Comparison of ENCODE assay signal across 1 cellular context in the genomic region with DNA sequence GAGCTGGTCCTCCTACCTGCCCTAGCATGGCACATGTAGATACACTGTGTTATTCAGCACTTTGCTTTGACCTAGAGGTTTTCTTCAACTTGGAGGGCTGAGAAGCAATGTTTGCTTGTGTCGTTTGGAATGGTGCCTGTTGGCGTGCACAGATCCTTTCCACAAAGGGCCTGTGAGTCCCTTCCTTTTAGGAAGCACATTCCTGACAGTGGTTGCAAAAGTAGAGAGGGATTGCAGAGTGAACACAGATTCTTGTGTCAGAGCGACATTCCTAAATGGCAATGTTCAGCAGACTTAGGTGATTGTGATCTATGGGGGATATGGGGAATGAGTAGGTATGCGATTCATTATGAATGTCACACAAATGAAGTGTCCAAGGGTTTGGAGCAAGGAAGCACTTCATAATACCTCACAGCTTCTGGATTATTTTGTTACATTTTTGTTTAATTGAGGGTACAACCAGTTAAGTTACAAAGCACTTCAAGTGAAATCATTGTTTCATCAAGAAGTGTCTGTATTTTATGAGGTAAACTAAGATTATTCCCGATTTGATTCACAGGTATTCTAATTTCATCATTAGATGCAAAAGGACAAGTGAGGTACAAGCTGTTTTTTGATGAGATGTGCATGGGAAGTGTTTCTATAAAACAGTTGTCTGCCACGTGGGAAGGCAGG.
TF ChIP-seq lines count a peak whose summit lies in the region.

No MANE protein-coding gene starts in this region.

TF ChIP-seq in HepG2, 621 proteins besides CTCF, POLR2A, EP300 and RAD21 (continued from another document and continues in another):
- TF ChIP-seq, protein P1, sequence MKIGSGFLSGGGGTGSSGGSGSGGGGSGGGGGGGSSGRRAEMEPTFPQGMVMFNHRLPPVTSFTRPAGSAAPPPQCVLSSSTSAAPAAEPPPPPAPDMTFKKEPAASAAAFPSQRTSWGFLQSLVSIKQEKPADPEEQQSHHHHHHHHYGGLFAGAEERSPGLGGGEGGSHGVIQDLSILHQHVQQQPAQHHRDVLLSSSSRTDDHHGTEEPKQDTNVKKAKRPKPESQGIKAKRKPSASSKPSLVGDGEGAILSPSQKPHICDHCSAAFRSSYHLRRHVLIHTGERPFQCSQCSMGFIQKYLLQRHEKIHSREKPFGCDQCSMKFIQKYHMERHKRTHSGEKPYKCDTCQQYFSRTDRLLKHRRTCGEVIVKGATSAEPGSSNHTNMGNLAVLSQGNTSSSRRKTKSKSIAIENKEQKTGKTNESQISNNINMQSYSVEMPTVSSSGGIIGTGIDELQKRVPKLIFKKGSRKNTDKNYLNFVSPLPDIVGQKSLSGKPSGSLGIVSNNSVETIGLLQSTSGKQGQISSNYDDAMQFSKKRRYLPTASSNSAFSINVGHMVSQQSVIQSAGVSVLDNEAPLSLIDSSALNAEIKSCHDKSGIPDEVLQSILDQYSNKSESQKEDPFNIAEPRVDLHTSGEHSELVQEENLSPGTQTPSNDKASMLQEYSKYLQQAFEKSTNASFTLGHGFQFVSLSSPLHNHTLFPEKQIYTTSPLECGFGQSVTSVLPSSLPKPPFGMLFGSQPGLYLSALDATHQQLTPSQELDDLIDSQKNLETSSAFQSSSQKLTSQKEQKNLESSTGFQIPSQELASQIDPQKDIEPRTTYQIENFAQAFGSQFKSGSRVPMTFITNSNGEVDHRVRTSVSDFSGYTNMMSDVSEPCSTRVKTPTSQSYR (CRISPR knock-in tag; IDR thresholded peaks at IDR 0.05; ENCODE audit: borderline replicate concordance): 0 out of 2 replicates have a peak, but pooled peaks have one; percentile 19
- peak; percentile 62; the same call in 1 of the 2 replicates for TF ChIP-seq TGIF2 (CRISPR knock-in tag; IDR thresholded peaks at IDR 0.05)
- TF ChIP-seq HIVEP1 (CRISPR knock-in tag; IDR thresholded peaks at IDR 0.05): no peak
- TF ChIP-seq, protein P2, sequence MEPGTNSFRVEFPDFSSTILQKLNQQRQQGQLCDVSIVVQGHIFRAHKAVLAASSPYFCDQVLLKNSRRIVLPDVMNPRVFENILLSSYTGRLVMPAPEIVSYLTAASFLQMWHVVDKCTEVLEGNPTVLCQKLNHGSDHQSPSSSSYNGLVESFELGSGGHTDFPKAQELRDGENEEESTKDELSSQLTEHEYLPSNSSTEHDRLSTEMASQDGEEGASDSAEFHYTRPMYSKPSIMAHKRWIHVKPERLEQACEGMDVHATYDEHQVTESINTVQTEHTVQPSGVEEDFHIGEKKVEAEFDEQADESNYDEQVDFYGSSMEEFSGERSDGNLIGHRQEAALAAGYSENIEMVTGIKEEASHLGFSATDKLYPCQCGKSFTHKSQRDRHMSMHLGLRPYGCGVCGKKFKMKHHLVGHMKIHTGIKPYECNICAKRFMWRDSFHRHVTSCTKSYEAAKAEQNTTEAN (CRISPR knock-in tag; conservative IDR thresholded peaks at IDR 0.05): no peak
- no peak for TF ChIP-seq ZNF557 (CRISPR knock-in tag; IDR thresholded peaks at IDR 0.05)
- TF ChIP-seq ZNF790 (CRISPR knock-in tag; IDR thresholded peaks at IDR 0.05; ENCODE audit: borderline replicate concordance): 0 out of 2 replicates have a peak, but pooled peaks have one; percentile 53
- TF ChIP-seq CEBPB (IDR thresholded peaks at IDR 0.05; ENCODE audit: borderline replicate concordance, low read depth, low read length): peak; percentile 91
- TF ChIP-seq, protein P3, sequence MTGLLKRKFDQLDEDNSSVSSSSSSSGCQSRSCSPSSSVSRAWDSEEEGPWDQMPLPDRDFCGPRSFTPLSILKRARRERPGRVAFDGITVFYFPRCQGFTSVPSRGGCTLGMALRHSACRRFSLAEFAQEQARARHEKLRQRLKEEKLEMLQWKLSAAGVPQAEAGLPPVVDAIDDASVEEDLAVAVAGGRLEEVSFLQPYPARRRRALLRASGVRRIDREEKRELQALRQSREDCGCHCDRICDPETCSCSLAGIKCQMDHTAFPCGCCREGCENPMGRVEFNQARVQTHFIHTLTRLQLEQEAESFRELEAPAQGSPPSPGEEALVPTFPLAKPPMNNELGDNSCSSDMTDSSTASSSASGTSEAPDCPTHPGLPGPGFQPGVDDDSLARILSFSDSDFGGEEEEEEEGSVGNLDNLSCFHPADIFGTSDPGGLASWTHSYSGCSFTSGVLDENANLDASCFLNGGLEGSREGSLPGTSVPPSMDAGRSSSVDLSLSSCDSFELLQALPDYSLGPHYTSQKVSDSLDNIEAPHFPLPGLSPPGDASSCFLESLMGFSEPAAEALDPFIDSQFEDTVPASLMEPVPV (CRISPR knock-in tag; IDR thresholded peaks at IDR 0.05): no peak
- TF ChIP-seq, protein P4, sequence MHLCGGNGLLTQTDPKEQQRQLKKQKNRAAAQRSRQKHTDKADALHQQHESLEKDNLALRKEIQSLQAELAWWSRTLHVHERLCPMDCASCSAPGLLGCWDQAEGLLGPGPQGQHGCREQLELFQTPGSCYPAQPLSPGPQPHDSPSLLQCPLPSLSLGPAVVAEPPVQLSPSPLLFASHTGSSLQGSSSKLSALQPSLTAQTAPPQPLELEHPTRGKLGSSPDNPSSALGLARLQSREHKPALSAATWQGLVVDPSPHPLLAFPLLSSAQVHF (CRISPR knock-in tag; IDR thresholded peaks at IDR 0.05): no peak
- TF ChIP-seq, protein P5, sequence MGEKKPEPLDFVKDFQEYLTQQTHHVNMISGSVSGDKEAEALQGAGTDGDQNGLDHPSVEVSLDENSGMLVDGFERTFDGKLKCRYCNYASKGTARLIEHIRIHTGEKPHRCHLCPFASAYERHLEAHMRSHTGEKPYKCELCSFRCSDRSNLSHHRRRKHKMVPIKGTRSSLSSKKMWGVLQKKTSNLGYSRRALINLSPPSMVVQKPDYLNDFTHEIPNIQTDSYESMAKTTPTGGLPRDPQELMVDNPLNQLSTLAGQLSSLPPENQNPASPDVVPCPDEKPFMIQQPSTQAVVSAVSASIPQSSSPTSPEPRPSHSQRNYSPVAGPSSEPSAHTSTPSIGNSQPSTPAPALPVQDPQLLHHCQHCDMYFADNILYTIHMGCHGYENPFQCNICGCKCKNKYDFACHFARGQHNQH (CRISPR knock-in tag; IDR thresholded peaks at IDR 0.05): 0 out of 2 replicates have a peak, but pooled peaks have one; percentile 15
- TF ChIP-seq, protein P6, sequence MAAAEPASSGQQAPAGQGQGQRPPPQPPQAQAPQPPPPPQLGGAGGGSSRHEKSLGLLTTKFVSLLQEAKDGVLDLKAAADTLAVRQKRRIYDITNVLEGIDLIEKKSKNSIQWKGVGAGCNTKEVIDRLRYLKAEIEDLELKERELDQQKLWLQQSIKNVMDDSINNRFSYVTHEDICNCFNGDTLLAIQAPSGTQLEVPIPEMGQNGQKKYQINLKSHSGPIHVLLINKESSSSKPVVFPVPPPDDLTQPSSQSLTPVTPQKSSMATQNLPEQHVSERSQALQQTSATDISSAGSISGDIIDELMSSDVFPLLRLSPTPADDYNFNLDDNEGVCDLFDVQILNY (CRISPR knock-in tag; conservative IDR thresholded peaks at IDR 0.05): no peak
- 0 out of 2 replicates have a peak, but pooled peaks have one; percentile 10 for TF ChIP-seq ZNF556 (CRISPR knock-in tag; IDR thresholded peaks at IDR 0.05; ENCODE audit: borderline replicate concordance)
- TF ChIP-seq, protein P7, sequence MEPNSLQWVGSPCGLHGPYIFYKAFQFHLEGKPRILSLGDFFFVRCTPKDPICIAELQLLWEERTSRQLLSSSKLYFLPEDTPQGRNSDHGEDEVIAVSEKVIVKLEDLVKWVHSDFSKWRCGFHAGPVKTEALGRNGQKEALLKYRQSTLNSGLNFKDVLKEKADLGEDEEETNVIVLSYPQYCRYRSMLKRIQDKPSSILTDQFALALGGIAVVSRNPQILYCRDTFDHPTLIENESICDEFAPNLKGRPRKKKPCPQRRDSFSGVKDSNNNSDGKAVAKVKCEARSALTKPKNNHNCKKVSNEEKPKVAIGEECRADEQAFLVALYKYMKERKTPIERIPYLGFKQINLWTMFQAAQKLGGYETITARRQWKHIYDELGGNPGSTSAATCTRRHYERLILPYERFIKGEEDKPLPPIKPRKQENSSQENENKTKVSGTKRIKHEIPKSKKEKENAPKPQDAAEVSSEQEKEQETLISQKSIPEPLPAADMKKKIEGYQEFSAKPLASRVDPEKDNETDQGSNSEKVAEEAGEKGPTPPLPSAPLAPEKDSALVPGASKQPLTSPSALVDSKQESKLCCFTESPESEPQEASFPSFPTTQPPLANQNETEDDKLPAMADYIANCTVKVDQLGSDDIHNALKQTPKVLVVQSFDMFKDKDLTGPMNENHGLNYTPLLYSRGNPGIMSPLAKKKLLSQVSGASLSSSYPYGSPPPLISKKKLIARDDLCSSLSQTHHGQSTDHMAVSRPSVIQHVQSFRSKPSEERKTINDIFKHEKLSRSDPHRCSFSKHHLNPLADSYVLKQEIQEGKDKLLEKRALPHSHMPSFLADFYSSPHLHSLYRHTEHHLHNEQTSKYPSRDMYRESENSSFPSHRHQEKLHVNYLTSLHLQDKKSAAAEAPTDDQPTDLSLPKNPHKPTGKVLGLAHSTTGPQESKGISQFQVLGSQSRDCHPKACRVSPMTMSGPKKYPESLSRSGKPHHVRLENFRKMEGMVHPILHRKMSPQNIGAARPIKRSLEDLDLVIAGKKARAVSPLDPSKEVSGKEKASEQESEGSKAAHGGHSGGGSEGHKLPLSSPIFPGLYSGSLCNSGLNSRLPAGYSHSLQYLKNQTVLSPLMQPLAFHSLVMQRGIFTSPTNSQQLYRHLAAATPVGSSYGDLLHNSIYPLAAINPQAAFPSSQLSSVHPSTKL (CRISPR knock-in tag; IDR thresholded peaks at IDR 0.05): peak; percentile 19; the same call in 1 of the 2 replicates
- no peak for TF ChIP-seq ZNF180 (CRISPR knock-in tag; IDR thresholded peaks at IDR 0.05; ENCODE audit: borderline replicate concordance, low read depth)
- TF ChIP-seq MBD4 (IDR thresholded peaks at IDR 0.05; ENCODE audit: borderline replicate concordance, low read length): no peak
- TF ChIP-seq ZNF879 (CRISPR knock-in tag; IDR thresholded peaks at IDR 0.05): 0 out of 2 replicates have a peak, but pooled peaks have one; percentile 44
- TF ChIP-seq ZNF776 (CRISPR knock-in tag; IDR thresholded peaks at IDR 0.05): 0 out of 2 replicates have a peak, but pooled peaks have one; percentile 6
- TF ChIP-seq ATF7-NPFF (CRISPR knock-in tag; IDR thresholded peaks at IDR 0.05; ENCODE audit: low read depth): no peak
- TF ChIP-seq GATAD2A (CRISPR knock-in tag; IDR thresholded peaks at IDR 0.05): peak; percentile 46; the same call in 1 of the 2 replicates
- TF ChIP-seq, protein P8, sequence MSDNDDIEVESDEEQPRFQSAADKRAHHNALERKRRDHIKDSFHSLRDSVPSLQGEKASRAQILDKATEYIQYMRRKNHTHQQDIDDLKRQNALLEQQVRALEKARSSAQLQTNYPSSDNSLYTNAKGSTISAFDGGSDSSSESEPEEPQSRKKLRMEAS (IDR thresholded peaks at IDR 0.05): 0 out of 2 replicates have a peak, but pooled peaks have one; percentile 11
- no peak for TF ChIP-seq HNRNPK (IDR thresholded peaks at IDR 0.05; ENCODE audit: low read depth, low read length, poor library complexity, severe bottlenecking)
- TF ChIP-seq HNF4A (CRISPR knock-in tag; IDR thresholded peaks at IDR 0.05): 0 out of 2 replicates have a peak, but pooled peaks have one; percentile 6
- TF ChIP-seq ZNF232 (CRISPR knock-in tag; IDR thresholded peaks at IDR 0.05; ENCODE audit: borderline replicate concordance): no peak
- TF ChIP-seq ZNF24 (IDR thresholded peaks at IDR 0.05): no peak
- TF ChIP-seq ZSCAN29 (CRISPR knock-in tag; conservative IDR thresholded peaks at IDR 0.05): no peak
- no peak for TF ChIP-seq FOXP1 (IDR thresholded peaks at IDR 0.05)
- 0 out of 2 replicates have a peak, but pooled peaks have one; percentile 27 for TF ChIP-seq FOXP1 (CRISPR knock-in tag; IDR thresholded peaks at IDR 0.05)
- TF ChIP-seq FOXA3 (CRISPR knock-in tag; IDR thresholded peaks at IDR 0.05): 0 out of 2 replicates have a peak, but pooled peaks have one; percentile 16
- TF ChIP-seq ZNF12 (CRISPR knock-in tag; IDR thresholded peaks at IDR 0.05): 0 out of 2 replicates have a peak, but pooled peaks have one; percentile 35
- no peak for TF ChIP-seq NR2C2 (CRISPR knock-in tag; IDR thresholded peaks at IDR 0.05; ENCODE audit: borderline replicate concordance)
- TF ChIP-seq, protein P9, sequence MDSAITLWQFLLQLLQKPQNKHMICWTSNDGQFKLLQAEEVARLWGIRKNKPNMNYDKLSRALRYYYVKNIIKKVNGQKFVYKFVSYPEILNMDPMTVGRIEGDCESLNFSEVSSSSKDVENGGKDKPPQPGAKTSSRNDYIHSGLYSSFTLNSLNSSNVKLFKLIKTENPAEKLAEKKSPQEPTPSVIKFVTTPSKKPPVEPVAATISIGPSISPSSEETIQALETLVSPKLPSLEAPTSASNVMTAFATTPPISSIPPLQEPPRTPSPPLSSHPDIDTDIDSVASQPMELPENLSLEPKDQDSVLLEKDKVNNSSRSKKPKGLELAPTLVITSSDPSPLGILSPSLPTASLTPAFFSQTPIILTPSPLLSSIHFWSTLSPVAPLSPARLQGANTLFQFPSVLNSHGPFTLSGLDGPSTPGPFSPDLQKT (CRISPR knock-in tag; IDR thresholded peaks at IDR 0.05; ENCODE audit: borderline replicate concordance): no peak
- TF ChIP-seq ETV5 (CRISPR knock-in tag; IDR thresholded peaks at IDR 0.05; ENCODE audit: borderline replicate concordance): 0 out of 2 replicates have a peak, but pooled peaks have one; percentile 28
- peak; percentile 33; the same call in 1 of the 2 replicates for TF ChIP-seq NCOA2 (CRISPR knock-in tag; IDR thresholded peaks at IDR 0.05)
- no peak for TF ChIP-seq SOX13 (IDR thresholded peaks at IDR 0.05)
- TF ChIP-seq SOX13 (CRISPR knock-in tag; conservative IDR thresholded peaks at IDR 0.05 in 1 of 2, IDR thresholded peaks at IDR 0.05 in 1 of 2): peak in 1 of 2 experiments; percentile 23; a peak in 1 of 4 replicates
- 0 out of 2 replicates have a peak, but pooled peaks have one; percentile 19 for TF ChIP-seq ZNF124 (CRISPR knock-in tag; IDR thresholded peaks at IDR 0.05)
- peak; percentile 29; the same call in 1 of the 2 replicates for TF ChIP-seq ZNF263 (CRISPR knock-in tag; IDR thresholded peaks at IDR 0.05)
- TF ChIP-seq SSRP1 (CRISPR knock-in tag; IDR thresholded peaks at IDR 0.05): 0 out of 2 replicates have a peak, but pooled peaks have one; percentile 85
- TF ChIP-seq ZNF724P (CRISPR knock-in tag; IDR thresholded peaks at IDR 0.05; ENCODE audit: borderline replicate concordance): no peak
- peak; percentile 9; the same call in 1 of the 2 replicates for TF ChIP-seq MIXL1 (CRISPR knock-in tag; IDR thresholded peaks at IDR 0.05)
- no peak for TF ChIP-seq ZNF264 (CRISPR knock-in tag; IDR thresholded peaks at IDR 0.05)
- peak; percentile 83 for TF ChIP-seq TEAD3 (CRISPR knock-in tag; optimal IDR thresholded peaks at IDR 0.05; ENCODE audit: borderline replicate concordance)
- TF ChIP-seq, protein P10, sequence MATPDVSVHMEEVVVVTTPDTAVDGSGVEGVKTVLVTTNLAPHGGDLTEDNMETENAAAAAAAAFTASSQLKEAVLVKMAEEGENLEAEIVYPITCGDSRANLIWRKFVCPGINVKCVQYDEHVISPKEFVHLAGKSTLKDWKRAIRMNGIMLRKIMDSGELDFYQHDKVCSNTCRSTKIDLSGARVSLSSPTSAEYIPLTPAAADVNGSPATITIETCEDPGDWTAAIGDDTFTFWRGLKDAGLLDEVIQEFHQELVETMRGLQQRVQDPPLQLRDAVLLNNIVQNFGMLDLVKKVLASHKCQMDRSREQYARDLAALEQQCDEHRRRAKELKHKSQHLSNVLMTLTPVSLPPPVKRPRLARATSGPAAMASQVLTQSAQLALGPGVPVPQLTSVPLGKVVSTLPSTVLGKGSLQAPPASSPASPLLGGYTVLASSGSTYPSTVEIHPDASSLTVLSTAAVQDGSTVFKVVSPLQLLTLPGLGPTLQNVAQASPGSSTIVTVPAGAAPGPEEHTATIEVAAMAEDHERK (CRISPR knock-in tag; IDR thresholded peaks at IDR 0.05; ENCODE audit: low read depth): no peak
